Comparison of ENCODE assay signal across 1 cellular context in the genomic region with DNA sequence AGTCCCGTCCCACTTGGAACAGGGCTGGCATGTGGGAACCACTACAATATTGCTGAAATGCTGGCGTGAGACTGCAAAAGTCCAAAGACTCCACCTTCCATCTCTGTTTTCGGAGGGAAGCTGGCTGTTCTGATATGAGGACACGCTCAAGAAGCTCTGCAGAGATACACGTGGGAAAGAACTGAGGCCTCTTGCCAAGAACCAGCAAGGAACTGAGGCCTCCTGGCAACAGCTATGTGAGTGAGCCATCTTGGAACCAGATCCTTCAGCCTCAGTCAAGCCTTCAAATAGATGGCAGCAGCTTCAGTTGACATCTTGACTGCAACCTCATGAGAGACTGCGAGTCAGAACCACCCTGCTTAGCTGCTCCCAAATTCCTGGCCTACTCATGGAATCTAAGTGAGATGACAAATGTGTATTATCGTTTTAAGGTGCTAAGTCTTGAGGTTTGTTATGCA.
TF ChIP-seq lines count a peak whose summit lies in the region.

No MANE protein-coding gene starts in this region.

TF ChIP-seq in K562, 482 proteins besides CTCF, POLR2A, EP300 and RAD21 (continued from another document and continues in another):
- TF ChIP-seq, protein P1, sequence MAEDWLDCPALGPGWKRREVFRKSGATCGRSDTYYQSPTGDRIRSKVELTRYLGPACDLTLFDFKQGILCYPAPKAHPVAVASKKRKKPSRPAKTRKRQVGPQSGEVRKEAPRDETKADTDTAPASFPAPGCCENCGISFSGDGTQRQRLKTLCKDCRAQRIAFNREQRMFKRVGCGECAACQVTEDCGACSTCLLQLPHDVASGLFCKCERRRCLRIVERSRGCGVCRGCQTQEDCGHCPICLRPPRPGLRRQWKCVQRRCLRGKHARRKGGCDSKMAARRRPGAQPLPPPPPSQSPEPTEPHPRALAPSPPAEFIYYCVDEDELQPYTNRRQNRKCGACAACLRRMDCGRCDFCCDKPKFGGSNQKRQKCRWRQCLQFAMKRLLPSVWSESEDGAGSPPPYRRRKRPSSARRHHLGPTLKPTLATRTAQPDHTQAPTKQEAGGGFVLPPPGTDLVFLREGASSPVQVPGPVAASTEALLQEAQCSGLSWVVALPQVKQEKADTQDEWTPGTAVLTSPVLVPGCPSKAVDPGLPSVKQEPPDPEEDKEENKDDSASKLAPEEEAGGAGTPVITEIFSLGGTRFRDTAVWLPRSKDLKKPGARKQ (CRISPR knock-in tag; IDR thresholded peaks at IDR 0.05) = no peak
- no peak for TF ChIP-seq ZEB2 (IDR thresholded peaks at IDR 0.05)
- no peak for TF ChIP-seq MTF1 (CRISPR knock-in tag; IDR thresholded peaks at IDR 0.05; ENCODE audit: borderline replicate concordance)
- no peak for TF ChIP-seq TARDBP (IDR thresholded peaks at IDR 0.05)
- TF ChIP-seq, protein P2, sequence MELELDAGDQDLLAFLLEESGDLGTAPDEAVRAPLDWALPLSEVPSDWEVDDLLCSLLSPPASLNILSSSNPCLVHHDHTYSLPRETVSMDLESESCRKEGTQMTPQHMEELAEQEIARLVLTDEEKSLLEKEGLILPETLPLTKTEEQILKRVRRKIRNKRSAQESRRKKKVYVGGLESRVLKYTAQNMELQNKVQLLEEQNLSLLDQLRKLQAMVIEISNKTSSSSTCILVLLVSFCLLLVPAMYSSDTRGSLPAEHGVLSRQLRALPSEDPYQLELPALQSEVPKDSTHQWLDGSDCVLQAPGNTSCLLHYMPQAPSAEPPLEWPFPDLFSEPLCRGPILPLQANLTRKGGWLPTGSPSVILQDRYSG (tag; conservative IDR thresholded peaks at IDR 0.05; ENCODE audit: low read depth) = peak; percentile 93
- no peak for TF ChIP-seq KLF16 (IDR thresholded peaks at IDR 0.05)
- TF ChIP-seq ZKSCAN8 (CRISPR knock-in tag; IDR thresholded peaks at IDR 0.05) = peak; percentile 84
- TF ChIP-seq, protein P3, sequence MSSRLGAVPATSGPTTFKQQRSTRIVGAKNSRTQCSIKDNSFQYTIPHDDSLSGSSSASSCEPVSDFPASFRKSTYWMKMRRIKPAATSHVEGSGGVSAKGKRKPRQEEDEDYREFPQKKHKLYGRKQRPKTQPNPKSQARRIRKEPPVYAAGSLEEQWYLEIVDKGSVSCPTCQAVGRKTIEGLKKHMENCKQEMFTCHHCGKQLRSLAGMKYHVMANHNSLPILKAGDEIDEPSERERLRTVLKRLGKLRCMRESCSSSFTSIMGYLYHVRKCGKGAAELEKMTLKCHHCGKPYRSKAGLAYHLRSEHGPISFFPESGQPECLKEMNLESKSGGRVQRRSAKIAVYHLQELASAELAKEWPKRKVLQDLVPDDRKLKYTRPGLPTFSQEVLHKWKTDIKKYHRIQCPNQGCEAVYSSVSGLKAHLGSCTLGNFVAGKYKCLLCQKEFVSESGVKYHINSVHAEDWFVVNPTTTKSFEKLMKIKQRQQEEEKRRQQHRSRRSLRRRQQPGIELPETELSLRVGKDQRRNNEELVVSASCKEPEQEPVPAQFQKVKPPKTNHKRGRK (tag; IDR thresholded peaks at IDR 0.05) = no peak
- peak; percentile 42; the same call in 1 of the 2 replicates for TF ChIP-seq DDX20 (tag; IDR thresholded peaks at IDR 0.05; ENCODE audit: low read depth)
- no peak for TF ChIP-seq NR2C1 (IDR thresholded peaks at IDR 0.05)
- TF ChIP-seq NR2C1 (tag; IDR thresholded peaks at IDR 0.05) = peak; percentile 73
- peak; percentile 43; the same call in 1 of the 2 replicates for TF ChIP-seq JUN (IDR thresholded peaks at IDR 0.05; ENCODE audit: borderline replicate concordance, low read depth, low read length)
- no peak for TF ChIP-seq JUN (CRISPR knock-in tag; IDR thresholded peaks at IDR 0.05; ENCODE audit: borderline replicate concordance)
- no peak for TF ChIP-seq RBM39 (optimal IDR thresholded peaks at IDR 0.05; ENCODE audit: low read depth, low read length)
- peak in 1 of 3 experiments; percentile 55; a peak in 1 of 6 replicates for TF ChIP-seq ZBTB11 (CRISPR knock-in tag; IDR thresholded peaks at IDR 0.05)
- 0 out of 2 replicates have a peak, but pooled peaks have one; percentile 20 for TF ChIP-seq HDGF (IDR thresholded peaks at IDR 0.05)
- TF ChIP-seq TRIM24 (IDR thresholded peaks at IDR 0.05) = peak; percentile 54 to 56; a peak in 2 of 4 replicates
- peak; percentile 92 for TF ChIP-seq MECOM (CRISPR knock-in tag; IDR thresholded peaks at IDR 0.05)
- TF ChIP-seq ZNF12 (CRISPR knock-in tag; IDR thresholded peaks at IDR 0.05) = no peak
- TF ChIP-seq, protein P4, sequence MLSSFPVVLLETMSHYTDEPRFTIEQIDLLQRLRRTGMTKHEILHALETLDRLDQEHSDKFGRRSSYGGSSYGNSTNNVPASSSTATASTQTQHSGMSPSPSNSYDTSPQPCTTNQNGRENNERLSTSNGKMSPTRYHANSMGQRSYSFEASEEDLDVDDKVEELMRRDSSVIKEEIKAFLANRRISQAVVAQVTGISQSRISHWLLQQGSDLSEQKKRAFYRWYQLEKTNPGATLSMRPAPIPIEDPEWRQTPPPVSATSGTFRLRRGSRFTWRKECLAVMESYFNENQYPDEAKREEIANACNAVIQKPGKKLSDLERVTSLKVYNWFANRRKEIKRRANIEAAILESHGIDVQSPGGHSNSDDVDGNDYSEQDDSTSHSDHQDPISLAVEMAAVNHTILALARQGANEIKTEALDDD (IDR thresholded peaks at IDR 0.05) = no peak
- TF ChIP-seq, protein P5, sequence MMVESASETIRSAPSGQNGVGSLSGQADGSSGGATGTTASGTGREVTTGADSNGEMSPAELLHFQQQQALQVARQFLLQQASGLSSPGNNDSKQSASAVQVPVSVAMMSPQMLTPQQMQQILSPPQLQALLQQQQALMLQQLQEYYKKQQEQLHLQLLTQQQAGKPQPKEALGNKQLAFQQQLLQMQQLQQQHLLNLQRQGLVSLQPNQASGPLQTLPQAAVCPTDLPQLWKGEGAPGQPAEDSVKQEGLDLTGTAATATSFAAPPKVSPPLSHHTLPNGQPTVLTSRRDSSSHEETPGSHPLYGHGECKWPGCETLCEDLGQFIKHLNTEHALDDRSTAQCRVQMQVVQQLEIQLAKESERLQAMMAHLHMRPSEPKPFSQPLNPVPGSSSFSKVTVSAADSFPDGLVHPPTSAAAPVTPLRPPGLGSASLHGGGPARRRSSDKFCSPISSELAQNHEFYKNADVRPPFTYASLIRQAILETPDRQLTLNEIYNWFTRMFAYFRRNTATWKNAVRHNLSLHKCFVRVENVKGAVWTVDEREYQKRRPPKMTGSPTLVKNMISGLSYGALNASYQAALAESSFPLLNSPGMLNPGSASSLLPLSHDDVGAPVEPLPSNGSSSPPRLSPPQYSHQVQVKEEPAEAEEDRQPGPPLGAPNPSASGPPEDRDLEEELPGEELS (CRISPR knock-in tag; IDR thresholded peaks at IDR 0.05; ENCODE audit: borderline replicate concordance) = no peak
- TF ChIP-seq SMAD2 (IDR thresholded peaks at IDR 0.05; ENCODE audit: low read depth, low read length) = no peak
- peak; percentile 75 for TF ChIP-seq MAX (CRISPR knock-in tag; IDR thresholded peaks at IDR 0.05)
- no peak for TF ChIP-seq ARID2 (IDR thresholded peaks at IDR 0.05)
- no peak for TF ChIP-seq ZBTB40 (IDR thresholded peaks at IDR 0.05)
- TF ChIP-seq ZBTB40 (CRISPR knock-in tag; IDR thresholded peaks at IDR 0.05) = no peak
